In genomic region chr12:109872-110271, GRCh38 we compare ENCODE assay signal across 1 cellular context.
TF ChIP-seq lines count a peak whose summit lies in the region.

No MANE protein-coding gene starts in this region.

TF ChIP-seq in WTC11, 78 proteins besides CTCF, POLR2A, EP300 and RAD21 (continued from another document):
- TF ChIP-seq, protein P1, sequence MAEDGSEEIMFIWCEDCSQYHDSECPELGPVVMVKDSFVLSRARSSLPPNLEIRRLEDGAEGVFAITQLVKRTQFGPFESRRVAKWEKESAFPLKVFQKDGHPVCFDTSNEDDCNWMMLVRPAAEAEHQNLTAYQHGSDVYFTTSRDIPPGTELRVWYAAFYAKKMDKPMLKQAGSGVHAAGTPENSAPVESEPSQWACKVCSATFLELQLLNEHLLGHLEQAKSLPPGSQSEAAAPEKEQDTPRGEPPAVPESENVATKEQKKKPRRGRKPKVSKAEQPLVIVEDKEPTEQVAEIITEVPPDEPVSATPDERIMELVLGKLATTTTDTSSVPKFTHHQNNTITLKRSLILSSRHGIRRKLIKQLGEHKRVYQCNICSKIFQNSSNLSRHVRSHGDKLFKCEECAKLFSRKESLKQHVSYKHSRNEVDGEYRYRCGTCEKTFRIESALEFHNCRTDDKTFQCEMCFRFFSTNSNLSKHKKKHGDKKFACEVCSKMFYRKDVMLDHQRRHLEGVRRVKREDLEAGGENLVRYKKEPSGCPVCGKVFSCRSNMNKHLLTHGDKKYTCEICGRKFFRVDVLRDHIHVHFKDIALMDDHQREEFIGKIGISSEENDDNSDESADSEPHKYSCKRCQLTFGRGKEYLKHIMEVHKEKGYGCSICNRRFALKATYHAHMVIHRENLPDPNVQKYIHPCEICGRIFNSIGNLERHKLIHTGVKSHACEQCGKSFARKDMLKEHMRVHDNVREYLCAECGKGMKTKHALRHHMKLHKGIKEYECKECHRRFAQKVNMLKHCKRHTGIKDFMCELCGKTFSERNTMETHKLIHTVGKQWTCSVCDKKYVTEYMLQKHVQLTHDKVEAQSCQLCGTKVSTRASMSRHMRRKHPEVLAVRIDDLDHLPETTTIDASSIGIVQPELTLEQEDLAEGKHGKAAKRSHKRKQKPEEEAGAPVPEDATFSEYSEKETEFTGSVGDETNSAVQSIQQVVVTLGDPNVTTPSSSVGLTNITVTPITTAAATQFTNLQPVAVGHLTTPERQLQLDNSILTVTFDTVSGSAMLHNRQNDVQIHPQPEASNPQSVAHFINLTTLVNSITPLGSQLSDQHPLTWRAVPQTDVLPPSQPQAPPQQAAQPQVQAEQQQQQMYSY (CRISPR knock-in tag; IDR thresholded peaks at IDR 0.05), result no peak
- TF ChIP-seq CDX4 (CRISPR knock-in tag; IDR thresholded peaks at IDR 0.05; ENCODE audit: borderline replicate concordance) (no peak), ZNF121 (CRISPR knock-in tag; IDR thresholded peaks at IDR 0.05) (no peak), ZNF396 (CRISPR knock-in tag; IDR thresholded peaks at IDR 0.05; ENCODE audit: borderline replicate concordance) (no peak), USF1 (CRISPR knock-in tag; IDR thresholded peaks at IDR 0.05) (no peak), NFE2L1 (CRISPR knock-in tag; IDR thresholded peaks at IDR 0.05) (no peak), NFYB (CRISPR knock-in tag; conservative IDR thresholded peaks at IDR 0.05; ENCODE audit: low read depth) (no peak), AFF4 (CRISPR knock-in tag; IDR thresholded peaks at IDR 0.05; ENCODE audit: borderline replicate concordance) (no peak)
- TF ChIP-seq, protein P2, sequence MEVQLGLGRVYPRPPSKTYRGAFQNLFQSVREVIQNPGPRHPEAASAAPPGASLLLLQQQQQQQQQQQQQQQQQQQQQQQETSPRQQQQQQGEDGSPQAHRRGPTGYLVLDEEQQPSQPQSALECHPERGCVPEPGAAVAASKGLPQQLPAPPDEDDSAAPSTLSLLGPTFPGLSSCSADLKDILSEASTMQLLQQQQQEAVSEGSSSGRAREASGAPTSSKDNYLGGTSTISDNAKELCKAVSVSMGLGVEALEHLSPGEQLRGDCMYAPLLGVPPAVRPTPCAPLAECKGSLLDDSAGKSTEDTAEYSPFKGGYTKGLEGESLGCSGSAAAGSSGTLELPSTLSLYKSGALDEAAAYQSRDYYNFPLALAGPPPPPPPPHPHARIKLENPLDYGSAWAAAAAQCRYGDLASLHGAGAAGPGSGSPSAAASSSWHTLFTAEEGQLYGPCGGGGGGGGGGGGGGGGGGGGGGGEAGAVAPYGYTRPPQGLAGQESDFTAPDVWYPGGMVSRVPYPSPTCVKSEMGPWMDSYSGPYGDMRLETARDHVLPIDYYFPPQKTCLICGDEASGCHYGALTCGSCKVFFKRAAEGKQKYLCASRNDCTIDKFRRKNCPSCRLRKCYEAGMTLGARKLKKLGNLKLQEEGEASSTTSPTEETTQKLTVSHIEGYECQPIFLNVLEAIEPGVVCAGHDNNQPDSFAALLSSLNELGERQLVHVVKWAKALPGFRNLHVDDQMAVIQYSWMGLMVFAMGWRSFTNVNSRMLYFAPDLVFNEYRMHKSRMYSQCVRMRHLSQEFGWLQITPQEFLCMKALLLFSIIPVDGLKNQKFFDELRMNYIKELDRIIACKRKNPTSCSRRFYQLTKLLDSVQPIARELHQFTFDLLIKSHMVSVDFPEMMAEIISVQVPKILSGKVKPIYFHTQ (CRISPR knock-in tag; IDR thresholded peaks at IDR 0.05), result no peak
